ENCODE assay signal across 8 cellular contexts in genomic region chr15:75508741-75509532, GRCh38. TPM values are rescaled to one million over a fixed set of nuclear protein-coding genes. Genes with fewer than 3 reads are reported as not detected.
DNase-seq lines count a peak whose midpoint lies in the region; ATAC-seq and TF ChIP-seq lines count a peak whose summit lies in the region.

No MANE protein-coding gene starts in this region.

- no peak overlapping the region for H3K4me3 ChIP-seq in LNCaP clone FGC (ENCODE audit: low read depth, low read length)

- ATAC-seq in esophagus mucosa (no peak), GM18498 (IDR thresholded peaks at IDR 0.05; ENCODE audit: unreplicated experiment) (no peak)

- peak; percentile 4 for DNase-seq in activated T-cell treated with anti-CD3 and anti-CD28 coated beads for 1 hour (ENCODE audit: low read depth)
- no peak for DNase-seq in activated T-cell treated with anti-CD3 and anti-CD28 coated beads, Interleukin-2, amount 50 U/mL, for 48 hours
- DNase-seq in LNCaP clone FGC (ENCODE audit: low read depth): no peak
- DNase-seq in amniotic epithelial cell (ENCODE audit: low read depth): peak; percentile 59
- peak; percentile 30 for DNase-seq in kidney tubule cell (ENCODE audit: low spot score)
- no peak for DNase-seq in NCI-H128 (lab: John Stamatoyannopoulos, UW; ENCODE audit: unreplicated experiment)

- TF ChIP-seq CTCF in LNCaP clone FGC (IDR thresholded peaks at IDR 0.05; ENCODE audit: control insufficient read depth, extremely low read depth, insufficient read depth): peak; percentile 60

RNA-seq across cellular contexts. Expression of gene SIN3A, which starts 57.4 kb away (rescaled TPM):
- 28.5 TPM for total RNA-seq in esophagus mucosa

Comparison
In these comparisons a context has a peak if more than half of its experiments do, and no peak if none do; other contexts are left out.
1. DNase-seq: peak in activated T-cell treated with anti-CD3 and anti-CD28 coated beads for 1 hour (single experiment), amniotic epithelial cell (single experiment) and kidney tubule cell (single experiment); none in activated T-cell treated with anti-CD3 and anti-CD28 coated beads, Interleukin-2, amount 50 U/mL, for 48 hours (0 of 2), LNCaP clone FGC (single experiment) and NCI-H128 (single experiment).